In the genomic region with DNA sequence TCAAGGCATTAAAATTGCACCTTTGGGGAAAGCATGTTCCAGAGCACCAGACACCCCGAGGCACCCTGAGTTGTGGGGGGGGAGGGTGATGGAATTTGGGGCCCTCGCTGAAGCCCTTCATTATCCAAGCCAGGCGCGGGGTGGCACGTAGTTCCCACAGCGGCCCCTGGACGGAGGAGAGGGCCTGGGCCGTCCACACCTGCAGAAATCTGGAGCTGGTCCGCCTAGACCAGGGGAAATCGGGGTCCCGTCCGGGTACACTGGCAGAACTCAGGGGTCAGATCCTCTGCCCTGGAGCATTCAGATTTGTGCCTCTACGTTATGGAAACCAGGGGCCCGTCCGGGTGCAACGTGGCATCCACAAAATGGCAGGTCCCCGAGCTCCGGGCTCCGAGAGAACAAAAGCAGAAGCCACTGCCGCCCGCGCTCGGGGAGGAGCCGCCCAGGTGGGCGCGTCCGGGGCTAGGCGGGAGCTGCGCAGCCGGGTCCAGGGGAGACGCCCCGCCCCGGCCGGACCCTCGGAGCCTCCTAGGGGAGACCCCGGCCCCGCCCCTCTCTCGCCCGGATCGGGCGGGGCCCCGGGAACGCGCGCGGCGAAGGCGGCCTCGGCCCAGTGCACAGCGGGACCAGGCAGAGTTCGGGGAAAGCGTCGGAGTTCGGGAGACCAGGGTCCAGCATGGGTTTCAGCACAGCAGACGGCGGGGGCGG, we compare ENCODE assay signal across 8 cellular contexts. TPM values are rescaled to one million over a fixed set of nuclear protein-coding genes. Genes with fewer than 3 reads are reported as not detected.
DNase-seq lines count a peak whose midpoint lies in the region; ATAC-seq and TF ChIP-seq lines count a peak whose summit lies in the region.

A gene with protein sequence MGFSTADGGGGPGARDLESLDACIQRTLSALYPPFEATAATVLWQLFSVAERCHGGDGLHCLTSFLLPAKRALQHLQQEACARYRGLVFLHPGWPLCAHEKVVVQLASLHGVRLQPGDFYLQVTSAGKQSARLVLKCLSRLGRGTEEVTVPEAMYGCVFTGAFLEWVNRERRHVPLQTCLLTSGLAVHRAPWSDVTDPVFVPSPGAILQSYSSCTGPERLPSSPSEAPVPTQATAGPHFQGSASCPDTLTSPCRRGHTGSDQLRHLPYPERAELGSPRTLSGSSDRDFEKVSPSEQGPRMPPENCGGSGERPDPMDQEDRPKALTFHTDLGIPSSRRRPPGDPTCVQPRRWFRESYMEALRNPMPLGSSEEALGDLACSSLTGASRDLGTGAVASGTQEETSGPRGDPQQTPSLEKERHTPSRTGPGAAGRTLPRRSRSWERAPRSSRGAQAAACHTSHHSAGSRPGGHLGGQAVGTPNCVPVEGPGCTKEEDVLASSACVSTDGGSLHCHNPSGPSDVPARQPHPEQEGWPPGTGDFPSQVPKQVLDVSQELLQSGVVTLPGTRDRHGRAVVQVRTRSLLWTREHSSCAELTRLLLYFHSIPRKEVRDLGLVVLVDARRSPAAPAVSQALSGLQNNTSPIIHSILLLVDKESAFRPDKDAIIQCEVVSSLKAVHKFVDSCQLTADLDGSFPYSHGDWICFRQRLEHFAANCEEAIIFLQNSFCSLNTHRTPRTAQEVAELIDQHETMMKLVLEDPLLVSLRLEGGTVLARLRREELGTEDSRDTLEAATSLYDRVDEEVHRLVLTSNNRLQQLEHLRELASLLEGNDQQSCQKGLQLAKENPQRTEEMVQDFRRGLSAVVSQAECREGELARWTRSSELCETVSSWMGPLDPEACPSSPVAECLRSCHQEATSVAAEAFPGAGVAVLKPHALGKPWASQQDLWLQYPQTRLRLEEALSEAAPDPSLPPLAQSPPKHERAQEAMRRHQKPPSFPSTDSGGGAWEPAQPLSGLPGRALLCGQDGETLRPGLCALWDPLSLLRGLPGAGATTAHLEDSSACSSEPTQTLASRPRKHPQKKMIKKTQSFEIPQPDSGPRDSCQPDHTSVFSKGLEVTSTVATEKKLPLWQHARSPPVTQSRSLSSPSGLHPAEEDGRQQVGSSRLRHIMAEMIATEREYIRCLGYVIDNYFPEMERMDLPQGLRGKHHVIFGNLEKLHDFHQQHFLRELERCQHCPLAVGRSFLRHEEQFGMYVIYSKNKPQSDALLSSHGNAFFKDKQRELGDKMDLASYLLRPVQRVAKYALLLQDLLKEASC (N-terminal part only) (plus strand): TSS at position 613 of the 708 bp plus-strand sequence. CDS start 64 bp downstream, at position 677.

- no peaks in the 10 kb centered on the region for H3K36me3 ChIP-seq in mesenchymal stem cell (ENCODE audit: control insufficient read depth in 1 of 2, insufficient read depth in 2 of 2, low read depth in 1 of 2, low read length in 2 of 2)

- no TSS peak for BruUV-seq in Calu3 (replicated peaks; lab: Mats Ljungman, UMichigan)

- peaks cover 25% of the 10 kb centered on the region for H3K4me1 Mint-ChIP-seq in Calu3 (ENCODE audit: low read depth, unreplicated experiment)
- no peaks in the 10 kb centered on the region for H3K4me1 Mint-ChIP-seq in activated naive CD8-positive, alpha-beta T cell treated with anti-CD3 and anti-CD28 coated beads, Interleukin-2, amount 10 ng/mL, durations not matched to agents 7 days and 5 days

- H3K9me3 Mint-ChIP-seq in Calu3 (ENCODE audit: low read depth, unreplicated experiment) = no peaks in the 10 kb centered on the region
- no peaks in the 10 kb centered on the region for H3K9me3 Mint-ChIP-seq in activated naive CD8-positive, alpha-beta T cell treated with anti-CD3 and anti-CD28 coated beads, Interleukin-2, amount 10 ng/mL, durations not matched to agents 7 days and 5 days

- no peak within 1 kb of the TSS for H3K14ac ChIP-seq in mesenchymal stem cell (ENCODE audit: low read length in 2 of 2)

- H2AK5ac ChIP-seq in mesenchymal stem cell (ENCODE audit: low read length, severe bottlenecking) = no peak within 1 kb of the TSS

- H3K27me3 ChIP-seq in mesenchymal stem cell (ENCODE audit: control insufficient read depth in 1 of 2, insufficient read depth in 1 of 2, low read length in 2 of 2) = peaks cover 84 to 92% of the 10 kb centered on the region in 2 experiments

- no peak within 1 kb of the TSS for H2BK12ac ChIP-seq in mesenchymal stem cell (ENCODE audit: low read length in 2 of 2)

- peaks cover 15% of the 10 kb centered on the region for H3K4me1 ChIP-seq in mesenchymal stem cell (ENCODE audit: control insufficient read depth, insufficient read depth, low read depth, low read length)

- no peak within 1 kb of the TSS for H3K18ac ChIP-seq in mesenchymal stem cell (ENCODE audit: low read depth in 1 of 2, low read length in 2 of 2)

- TF ChIP-seq CTCF in Calu3 (IDR thresholded peaks at IDR 0.05; ENCODE audit: unreplicated experiment) = no peak

- H2BK15ac ChIP-seq in mesenchymal stem cell (ENCODE audit: low read depth, poor library complexity, severe bottlenecking) = no peak within 1 kb of the TSS

- no peak within 1 kb of the TSS for H3K27ac Mint-ChIP-seq in Calu3 (ENCODE audit: unreplicated experiment)
- H3K27ac Mint-ChIP-seq in activated naive CD8-positive, alpha-beta T cell treated with anti-CD3 and anti-CD28 coated beads, Interleukin-2, amount 10 ng/mL, durations not matched to agents 7 days and 5 days = no peak within 1 kb of the TSS

- no peaks in the 10 kb centered on the region for H3K79me1 ChIP-seq in mesenchymal stem cell (replicated peaks; ENCODE audit: low read length, poor library complexity, severe bottlenecking)

- H4K8ac ChIP-seq in mesenchymal stem cell (ENCODE audit: low read length) = no peak within 1 kb of the TSS

- peak; percentile 57 for ATAC-seq in activated naive CD8-positive, alpha-beta T cell treated with anti-CD3 and anti-CD28 coated beads, Interleukin-2, amount 10 ng/mL, durations not matched to agents 7 days and 5 days (ENCODE audit: low read depth)
- no peak for ATAC-seq in GM21367 (IDR thresholded peaks at IDR 0.05; ENCODE audit: unreplicated experiment)
- ATAC-seq in GM18873 (IDR thresholded peaks at IDR 0.05; ENCODE audit: low FRiP score, unreplicated experiment) = no peak
- no peak for ATAC-seq in HG03469 (IDR thresholded peaks at IDR 0.05; ENCODE audit: unreplicated experiment)

- H3K36me3 Mint-ChIP-seq in Calu3 (ENCODE audit: insufficient read depth, unreplicated experiment) = peaks cover 5% of the 10 kb centered on the region
- H3K36me3 Mint-ChIP-seq in activated naive CD8-positive, alpha-beta T cell treated with anti-CD3 and anti-CD28 coated beads, Interleukin-2, amount 10 ng/mL, durations not matched to agents 7 days and 5 days = no peaks in the 10 kb centered on the region

- H3K9me3 ChIP-seq in mesenchymal stem cell (ENCODE audit: control insufficient read depth, low read length) = no peaks in the 10 kb centered on the region

- H3K4me2 ChIP-seq in mesenchymal stem cell (ENCODE audit: low read length, poor library complexity, severe bottlenecking) = peak within 1 kb of the TSS; percentile 71

- H3K27ac ChIP-seq in mesenchymal stem cell (ENCODE audit: low read length, poor library complexity, severe bottlenecking) = no peak within 1 kb of the TSS

- H2BK5ac ChIP-seq in mesenchymal stem cell (ENCODE audit: low read depth, low read length, poor library complexity, severe bottlenecking) = no peak within 1 kb of the TSS

- no peak within 1 kb of the TSS for H2BK120ac ChIP-seq in mesenchymal stem cell (ENCODE audit: low read depth, low read length)

- no peak within 1 kb of the TSS for H2AFZ ChIP-seq in mesenchymal stem cell (ENCODE audit: low read depth, low read length)

- no peak for DNase-seq in Calu3
- DNase-seq in NCI-H1105 (lab: John Stamatoyannopoulos, UW) = peak; percentile 96
- peak; percentile 45 for DNase-seq in activated naive CD8-positive, alpha-beta T cell treated with anti-CD3 and anti-CD28 coated beads, Interleukin-2, amount 10 ng/mL, durations not matched to agents 7 days and 5 days
- DNase-seq in mesenchymal stem cell = no peak
- no peak for DNase-seq in GM03348 (ENCODE audit: low spot score)

- intact Hi-C loops in Calu3 (cut with micrococcal nuclease; ENCODE audit: unreplicated experiment) = no loop called here

- no peak within 1 kb of the TSS for H4K91ac ChIP-seq in mesenchymal stem cell (ENCODE audit: low read length)

- H3K27me3 Mint-ChIP-seq in Calu3 (ENCODE audit: unreplicated experiment) = peaks cover 83% of the 10 kb centered on the region
- H3K27me3 Mint-ChIP-seq in activated naive CD8-positive, alpha-beta T cell treated with anti-CD3 and anti-CD28 coated beads, Interleukin-2, amount 10 ng/mL, durations not matched to agents 7 days and 5 days = peaks cover 58% of the 10 kb centered on the region

- CTCF ChIA-PET in Calu3 (lab: Charles Lee) = interaction anchor here (0.5 kb wide), 1 partner anchor 17 kb away, joined by 9 read pairs; no protein-coding TSS in a partner anchor

- peak within 1 kb of the TSS in 1 of 2 experiments; percentile 44 for H3K4me3 ChIP-seq in mesenchymal stem cell (ENCODE audit: insufficient read depth in 1 of 2, low read depth in 1 of 2, low read length in 2 of 2)

- POLR2A ChIA-PET in activated naive CD8-positive, alpha-beta T cell treated with anti-CD3 and anti-CD28 coated beads, Interleukin-2, amount 10 ng/mL, durations not matched to agents 7 days and 5 days (lab: Charles Lee) = no interaction called here

- H3K4me3 Mint-ChIP-seq in Calu3 (ENCODE audit: low read depth, unreplicated experiment) = peak within 1 kb of the TSS; percentile 54
- peak within 1 kb of the TSS; percentile 45 for H3K4me3 Mint-ChIP-seq in activated naive CD8-positive, alpha-beta T cell treated with anti-CD3 and anti-CD28 coated beads, Interleukin-2, amount 10 ng/mL, durations not matched to agents 7 days and 5 days

- H3K23ac ChIP-seq in mesenchymal stem cell (ENCODE audit: low read length in 2 of 2) = no peak within 1 kb of the TSS

- H3K4ac ChIP-seq in mesenchymal stem cell (ENCODE audit: low read depth in 1 of 2, low read length in 2 of 2) = no peak within 1 kb of the TSS

- no peak within 1 kb of the TSS for H3K9ac ChIP-seq in mesenchymal stem cell (ENCODE audit: low read length)

- 12% methylated on average over 33 of the region's 57 CpGs for WGBS in mesenchymal stem cell

RNA-seq across cellular contexts. Expression of the gene that starts here (rescaled TPM):
- total RNA-seq in Calu3 (2022) = 1.5 and 1.7 TPM in 2 replicates
- total RNA-seq in activated naive CD8-positive, alpha-beta T cell treated with anti-CD3 and anti-CD28 coated beads, Interleukin-2, amount 10 ng/mL, durations not matched to agents 7 days and 5 days = under 1 TPM in 1 of 2 experiments, not detected in 1; 0.03 TPM
- polyA plus RNA-seq in mesenchymal stem cell (2013, experiment 1 of 2) = 0.25 TPM
- polyA plus RNA-seq in mesenchymal stem cell (2013, experiment 2 of 2) = 0.14 TPM

Comparison
In these comparisons a context has a peak if more than half of its experiments do, and no peak if none do; other contexts are left out.
1. Peak in DNase-seq and ATAC-seq in activated naive CD8-positive, alpha-beta T cell treated with anti-CD3 and anti-CD28 coated beads, Interleukin-2, amount 10 ng/mL, durations not matched to agents 7 days and 5 days; RNA of the gene not detected or under 1 TPM.